In genomic region chr2:166173263-166173662, GRCh38 we compare ENCODE assay signal across 2 cellular contexts.
TF ChIP-seq lines count a peak whose summit lies in the region.

No MANE protein-coding gene starts in this region.

TF ChIP-seq in SK-N-SH treated with all-trans-retinoic acid at 6 μM for 48 hours, 23 proteins besides CTCF, POLR2A, EP300 and RAD21:
- TF ChIP-seq TSHZ2 (CRISPR knock-in tag; IDR thresholded peaks at IDR 0.05) (no peak), POU6F1 (CRISPR knock-in tag; IDR thresholded peaks at IDR 0.05; ENCODE audit: borderline replicate concordance, low read depth) (no peak), ZNF70 (CRISPR knock-in tag; IDR thresholded peaks at IDR 0.05) (no peak), GLIS3 (CRISPR knock-in tag; IDR thresholded peaks at IDR 0.05) (no peak), ZC3H10 (CRISPR knock-in tag; IDR thresholded peaks at IDR 0.05) (no peak), PPARA (CRISPR knock-in tag; IDR thresholded peaks at IDR 0.05; ENCODE audit: borderline replicate concordance) (no peak), ARNTL (CRISPR knock-in tag; IDR thresholded peaks at IDR 0.05; ENCODE audit: borderline replicate concordance, low read depth) (no peak), CSDC2 (CRISPR knock-in tag; IDR thresholded peaks at IDR 0.05) (no peak), ESRRG (CRISPR knock-in tag; IDR thresholded peaks at IDR 0.05) (no peak), ZFP30 (CRISPR knock-in tag; IDR thresholded peaks at IDR 0.05) (no peak), ZFP3 (CRISPR knock-in tag; IDR thresholded peaks at IDR 0.05) (no peak), RARB (CRISPR knock-in tag; IDR thresholded peaks at IDR 0.05) (no peak)
TF ChIP-seq in SK-N-SH treated with all-trans-retinoic acid at 6 μM for 48 hours: peak in this region for 0.

TF ChIP-seq in IMR-90, 13 proteins besides CTCF, POLR2A, EP300 and RAD21 (continued from another document):
- TF ChIP-seq CHD1 (IDR thresholded peaks at IDR 0.05; ENCODE audit: low read depth, low read length) = no peak
